In the genomic region with DNA sequence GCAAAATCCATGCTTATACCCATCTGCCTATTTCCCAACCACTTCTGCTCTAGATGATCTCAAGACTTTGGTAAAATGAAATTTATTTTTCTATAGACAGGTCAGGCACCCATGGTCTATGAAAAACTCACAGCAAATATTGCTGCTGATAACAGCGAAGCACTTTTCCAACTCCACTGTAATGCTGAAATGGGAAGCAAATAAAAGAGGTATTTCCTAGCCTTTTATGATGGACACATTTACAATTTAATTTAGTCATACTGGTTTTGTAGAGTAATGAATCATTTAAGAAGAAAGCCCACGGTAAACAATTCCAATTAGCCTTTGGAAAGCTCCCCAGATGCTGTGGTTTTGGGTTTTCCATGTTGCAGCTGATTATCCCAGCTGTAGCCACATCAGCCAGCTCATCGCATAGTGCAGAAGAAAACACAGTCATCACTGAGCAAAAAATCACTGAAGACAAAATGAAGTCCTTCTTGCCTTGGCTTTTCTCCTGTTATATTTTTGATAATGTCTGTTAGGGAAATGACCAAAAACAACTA, we compare ENCODE assay signal across 1 cellular context.
TF ChIP-seq lines count a peak whose summit lies in the region.

No MANE protein-coding gene starts in this region.

TF ChIP-seq in HepG2, 621 proteins besides CTCF, POLR2A, EP300 and RAD21 (continued from another document):
- no peak for TF ChIP-seq SCMH1 (CRISPR knock-in tag; IDR thresholded peaks at IDR 0.05; ENCODE audit: borderline replicate concordance)
- no peak for TF ChIP-seq ZNF501 (CRISPR knock-in tag; IDR thresholded peaks at IDR 0.05)
- no peak for TF ChIP-seq ZNF766 (CRISPR knock-in tag; IDR thresholded peaks at IDR 0.05; ENCODE audit: borderline replicate concordance)
- no peak for TF ChIP-seq ZNF543 (CRISPR knock-in tag; IDR thresholded peaks at IDR 0.05)
- TF ChIP-seq ZBTB42 (CRISPR knock-in tag; IDR thresholded peaks at IDR 0.05): no peak
- no peak for TF ChIP-seq JDP2 (CRISPR knock-in tag; IDR thresholded peaks at IDR 0.05; ENCODE audit: borderline replicate concordance)
TF ChIP-seq in HepG2: peak in this region for 0.
